Comparison of ENCODE assay signal across 11 cellular contexts in the genomic region with DNA sequence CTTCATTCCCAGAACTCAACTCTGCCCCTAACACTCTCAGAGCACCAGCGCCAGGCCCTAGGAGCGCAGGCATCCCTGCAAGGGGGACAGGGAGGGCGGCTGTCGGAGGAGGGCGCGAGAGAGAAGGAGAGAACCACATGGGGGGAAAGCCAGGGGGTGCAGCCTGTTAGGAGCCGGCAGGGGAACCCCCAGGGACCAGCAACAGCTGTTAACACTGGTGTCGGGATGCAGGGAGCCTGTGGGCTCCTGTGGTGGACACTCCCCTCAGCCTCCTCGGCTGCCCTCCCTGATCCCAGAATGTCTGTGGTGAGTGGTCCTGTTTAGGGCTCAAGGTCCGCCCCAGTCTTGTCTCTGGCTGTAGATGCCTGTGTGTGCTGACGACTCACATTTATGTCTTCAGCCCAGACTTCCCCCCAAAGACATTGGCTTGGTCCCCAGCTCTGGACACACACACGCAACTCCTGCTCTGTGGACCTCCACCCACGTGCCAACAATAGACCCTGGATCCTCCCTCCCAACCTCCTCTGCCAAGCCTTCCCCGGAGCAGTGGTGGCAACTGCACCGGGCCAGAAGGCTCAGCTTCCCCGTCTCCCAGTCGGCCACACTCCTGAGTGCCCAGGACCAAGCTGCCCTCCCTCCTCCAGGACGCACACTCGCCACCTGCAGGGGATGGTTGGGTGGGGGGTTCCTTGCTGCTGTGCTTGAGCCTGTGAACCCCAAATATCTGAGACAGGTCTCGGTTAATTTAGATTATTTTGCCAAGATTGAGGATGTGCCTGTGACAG. TPM values are rescaled to one million over a fixed set of nuclear protein-coding genes. Genes with fewer than 3 reads are reported as not detected.
DNase-seq lines count a peak whose midpoint lies in the region; ATAC-seq and TF ChIP-seq lines count a peak whose summit lies in the region.
"Had no signal": no experiment of that assay in that cellular context is flagged by ENCODE, and none has a peak within 500 bp of the region (broad histone marks: within the 10 kb centered on the region; RNA-seq: fewer than 3 reads in every experiment).

No MANE protein-coding gene starts in this region.

- H3K27ac ChIP-seq in OCI-LY3 (ENCODE audit: low read length) (no peak overlapping the region), fibroblast of lung (ENCODE audit: insufficient read depth, low read length) (no peak overlapping the region)

- H3K27me3 ChIP-seq in OCI-LY3 (ENCODE audit: low read depth, low read length), result peaks cover 5% of the 10 kb centered on the region; the same call in 1 of the 2 replicates
- peaks cover 8% of the 10 kb centered on the region for H3K27me3 ChIP-seq in fibroblast of lung (ENCODE audit: control insufficient read depth, insufficient read depth, low read length)

- no peaks in the 10 kb centered on the region for H3K9me3 Mint-ChIP-seq in nephron

- H3K9me3 ChIP-seq in OCI-LY3 (ENCODE audit: insufficient read depth, low read length) (no peaks in the 10 kb centered on the region), fibroblast of lung (ENCODE audit: control insufficient read depth, insufficient read depth, low read depth, low read length) (no peaks in the 10 kb centered on the region)

- H3K4me2 ChIP-seq in OCI-LY3 (ENCODE audit: low read length) (no peak overlapping the region), fibroblast of lung (ENCODE audit: extremely low read depth, insufficient read depth, low read length) (no peak overlapping the region)

- H3K36me3 Mint-ChIP-seq in nephron (ENCODE audit: low read depth), result no peaks in the 10 kb centered on the region

- no peaks in the 10 kb centered on the region for H3K79me2 ChIP-seq in OCI-LY3 (ENCODE audit: low read length)
- H3K79me2 ChIP-seq in fibroblast of lung (ENCODE audit: control insufficient read depth, insufficient read depth, low read length), result no peaks in the 10 kb centered on the region

- H4K20me1 ChIP-seq in OCI-LY3 (ENCODE audit: insufficient read depth, low read length) (no peaks in the 10 kb centered on the region), fibroblast of lung (ENCODE audit: control insufficient read depth, extremely low read depth, insufficient read depth, low read length) (no peaks in the 10 kb centered on the region)

- peak overlapping the region in 2 of 3 experiments; percentile 19 to 57 for H3K27ac Mint-ChIP-seq in nephron

- peaks cover 19% of the 10 kb centered on the region for H3K4me1 ChIP-seq in OCI-LY3 (ENCODE audit: low read length)
- peaks cover 3% of the 10 kb centered on the region for H3K4me1 ChIP-seq in fibroblast of lung (ENCODE audit: control insufficient read depth, extremely low read depth, insufficient read depth, low read length)

- H3K36me3 ChIP-seq in OCI-LY3 (replicated peaks; ENCODE audit: low read depth, low read length) (no peaks in the 10 kb centered on the region), fibroblast of lung (ENCODE audit: control insufficient read depth, insufficient read depth, low read length) (no peaks in the 10 kb centered on the region)

- H3K4me1 Mint-ChIP-seq in nephron, result peaks cover 3% of the 10 kb centered on the region

- H2AFZ ChIP-seq in OCI-LY3 (ENCODE audit: low read depth, low read length) (no peak overlapping the region), fibroblast of lung (ENCODE audit: low read length) (no peak overlapping the region)

- TF ChIP-seq CTCF in GM12873 (IDR thresholded peaks at IDR 0.05; ENCODE audit: insufficient read depth, low read depth, low read length, missing control alignments) (peak; percentile 6), OCI-LY3 (IDR thresholded peaks at IDR 0.05; ENCODE audit: low read depth, low read length) (0 out of 2 replicates have a peak, but pooled peaks have one; percentile 4), fibroblast of lung (conservative IDR thresholded peaks at IDR 0.05 in 1 of 2, IDR thresholded peaks at IDR 0.05 in 1 of 2; ENCODE audit: low read depth in 1 of 2, low read length in 2 of 2) (peak; percentile 11 to 32), nephron (IDR thresholded peaks at IDR 0.05; ENCODE audit: unreplicated experiment in 3 of 3) (peak; percentile 7 to 29 (median 25))

- ATAC-seq in GM21423 (IDR thresholded peaks at IDR 0.05; ENCODE audit: unreplicated experiment) (no peak), GM21381 (IDR thresholded peaks at IDR 0.05; ENCODE audit: unreplicated experiment) (no peak), GM21825 (IDR thresholded peaks at IDR 0.05; ENCODE audit: unreplicated experiment) (no peak)

- H3K27me3 Mint-ChIP-seq in nephron (ENCODE audit: low read depth), result peaks cover 3% of the 10 kb centered on the region

- H3K4me3 ChIP-seq in OCI-LY3 (ENCODE audit: low read length) (no peak overlapping the region), fibroblast of lung (replicated peaks in 1 of 4; ENCODE audit: control extremely low read depth in 1 of 4, insufficient read depth in 1 of 4, low read depth in 3 of 4, low read length in 4 of 4) (no peak overlapping the region)

- no peak overlapping the region for H3K9ac ChIP-seq in OCI-LY3 (ENCODE audit: low read length)
- H3K9ac ChIP-seq in fibroblast of lung (ENCODE audit: insufficient read depth, low read length), result no peak overlapping the region

- DNase-seq in fibroblast of lung (ENCODE audit: low read depth in 2 of 2), result no peak
- DNase-seq in NCI-H2227 treated with DMSO at 0.1 percent for 48 hours (lab: John Stamatoyannopoulos, UW), result no peak
- DNase-seq: retina had no signal

- no peak overlapping the region for H3K4me3 Mint-ChIP-seq in nephron

RNA-seq across cellular contexts. Expression of a gene that starts 0.8 kb away (rescaled TPM):
- total RNA-seq in fibroblast of lung, result 0.50 TPM in 1 of 2 replicates, not detected in the other
- polyA plus RNA-seq in fibroblast of lung, result not detected in 2 replicates
- not detected in 2 replicates for polyA plus RNA-seq in fibroblast of lung (2012)
- not detected in 2 replicates for polyA minus RNA-seq in fibroblast of lung (ENCODE audit: low replicate concordance)
- total RNA-seq: liver; T-helper 1 cell treated with Interleukin-12 subunit alpha and Interleukin-12 subunit beta and Interleukin-4 antibody, amounts not matched to agents 30 ng/mL and 1 ng/mL, for 36 hours had no signal
- polyA plus RNA-seq: liver had no signal

RNA-seq across cellular contexts. Expression of a gene that starts 7.5 kb away (rescaled TPM):
- total RNA-seq in fibroblast of lung, result 51.2 and 96.8 TPM in 2 replicates
- polyA plus RNA-seq in fibroblast of lung, result 434 and 714 TPM in 2 replicates
- polyA plus RNA-seq in fibroblast of lung (2012), result 815 and 1,567 TPM in 2 replicates
- polyA minus RNA-seq in fibroblast of lung (ENCODE audit: low replicate concordance), result 887 and 1,750 TPM in 2 replicates

RNA-seq across cellular contexts. Expression of a gene that starts 11.2 kb away (rescaled TPM):
- 8.4 and 8.5 TPM in 2 replicates for total RNA-seq in fibroblast of lung
- polyA plus RNA-seq in fibroblast of lung, result 3.1 and 4.6 TPM in 2 replicates
- polyA plus RNA-seq in fibroblast of lung (2012), result 4.2 and 6.8 TPM in 2 replicates
- 2.1 and 5.6 TPM in 2 replicates for polyA minus RNA-seq in fibroblast of lung (ENCODE audit: low replicate concordance)

RNA-seq across cellular contexts. Expression of a gene that starts 13.7 kb away (rescaled TPM):
- 21.1 and 41.6 TPM in 2 replicates for total RNA-seq in fibroblast of lung
- polyA plus RNA-seq in fibroblast of lung, result 54.9 and 93.0 TPM in 2 replicates
- 57.9 and 94.3 TPM in 2 replicates for polyA plus RNA-seq in fibroblast of lung (2012)
- 219 and 381 TPM in 2 replicates for polyA minus RNA-seq in fibroblast of lung (ENCODE audit: low replicate concordance)

RNA-seq across cellular contexts. Expression of a gene that starts 20.5 kb away (rescaled TPM):
- total RNA-seq in fibroblast of lung, result 74.1 and 76.0 TPM in 2 replicates
- 482 and 876 TPM in 2 replicates for polyA plus RNA-seq in fibroblast of lung
- 1,434 and 2,771 TPM in 2 replicates for polyA plus RNA-seq in fibroblast of lung (2012)
- polyA minus RNA-seq in fibroblast of lung (ENCODE audit: low replicate concordance), result 1,383 and 3,346 TPM in 2 replicates
